1 cellular context compared by ENCODE assay signal in the genomic region with DNA sequence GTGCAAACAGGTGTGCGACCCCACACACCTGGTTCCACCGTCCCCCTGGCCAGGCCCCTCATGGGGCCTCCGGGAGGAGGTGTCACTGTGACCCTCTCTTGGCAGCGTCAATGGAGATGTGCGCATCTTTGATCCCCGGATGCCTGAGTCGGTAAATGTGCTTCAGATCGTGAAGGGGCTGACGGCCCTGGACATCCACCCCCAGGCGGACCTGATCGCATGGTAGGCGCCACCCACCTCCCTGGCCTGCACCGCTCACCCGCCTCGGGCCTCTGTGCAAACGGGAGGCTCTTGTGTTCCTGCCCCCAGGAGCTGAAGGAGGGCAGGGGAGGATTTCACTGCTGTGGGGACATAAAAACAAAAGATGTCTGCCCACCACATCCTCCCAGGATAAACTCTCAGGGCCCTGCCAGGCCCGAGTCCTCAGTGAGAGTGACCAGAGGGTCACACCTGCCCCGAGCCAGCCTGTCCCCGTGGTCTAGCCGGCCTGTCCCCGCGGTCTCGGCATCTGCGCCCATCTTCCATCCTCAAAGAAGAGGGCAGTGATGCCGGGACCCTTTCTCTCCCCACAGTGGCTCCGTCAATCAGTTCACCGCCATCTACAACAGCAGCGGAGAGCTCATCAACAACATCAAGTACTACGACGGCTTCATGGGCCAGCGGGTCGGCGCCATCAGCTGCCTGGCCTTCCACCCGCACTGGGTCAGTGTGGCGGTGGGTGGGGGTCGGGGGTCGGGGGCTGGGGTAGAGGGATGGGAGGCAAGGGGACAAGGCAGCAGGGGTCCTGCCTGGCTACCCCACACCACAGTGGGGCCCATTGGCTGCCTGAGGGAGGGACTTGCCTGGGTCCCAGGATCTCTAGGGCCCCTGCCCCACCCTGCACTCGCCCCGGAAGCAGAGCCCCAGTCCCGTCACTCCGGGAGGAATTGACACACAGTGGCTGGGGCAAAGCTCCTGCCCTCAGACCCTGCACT.
TF ChIP-seq lines count a peak whose summit lies in the region.

No MANE protein-coding gene starts in this region.

TF ChIP-seq in H1, 55 proteins besides CTCF, POLR2A, EP300 and RAD21:
- TF ChIP-seq GABPA (IDR thresholded peaks at IDR 0.05; ENCODE audit: borderline replicate concordance, insufficient read depth, low read length) (no peak), CBX8 (IDR thresholded peaks at IDR 0.05; ENCODE audit: borderline replicate concordance, low read depth, low read length) (no peak), EGR1 (IDR thresholded peaks at IDR 0.05; ENCODE audit: borderline replicate concordance, low read depth, low read length) (no peak), SUZ12 (IDR thresholded peaks at IDR 0.05; ENCODE audit: low read length) (no peak), ASH2L (IDR thresholded peaks at IDR 0.05; ENCODE audit: low read length) (no peak), ZNF274 (IDR thresholded peaks at IDR 0.05; ENCODE audit: borderline replicate concordance, extremely low read depth, low read length) (no peak), PHF8 (conservative IDR thresholded peaks at IDR 0.05; ENCODE audit: low read depth, low read length) (no peak), CHD2 (IDR thresholded peaks at IDR 0.05; ENCODE audit: low read length) (no peak)
- TF ChIP-seq, protein P1, sequence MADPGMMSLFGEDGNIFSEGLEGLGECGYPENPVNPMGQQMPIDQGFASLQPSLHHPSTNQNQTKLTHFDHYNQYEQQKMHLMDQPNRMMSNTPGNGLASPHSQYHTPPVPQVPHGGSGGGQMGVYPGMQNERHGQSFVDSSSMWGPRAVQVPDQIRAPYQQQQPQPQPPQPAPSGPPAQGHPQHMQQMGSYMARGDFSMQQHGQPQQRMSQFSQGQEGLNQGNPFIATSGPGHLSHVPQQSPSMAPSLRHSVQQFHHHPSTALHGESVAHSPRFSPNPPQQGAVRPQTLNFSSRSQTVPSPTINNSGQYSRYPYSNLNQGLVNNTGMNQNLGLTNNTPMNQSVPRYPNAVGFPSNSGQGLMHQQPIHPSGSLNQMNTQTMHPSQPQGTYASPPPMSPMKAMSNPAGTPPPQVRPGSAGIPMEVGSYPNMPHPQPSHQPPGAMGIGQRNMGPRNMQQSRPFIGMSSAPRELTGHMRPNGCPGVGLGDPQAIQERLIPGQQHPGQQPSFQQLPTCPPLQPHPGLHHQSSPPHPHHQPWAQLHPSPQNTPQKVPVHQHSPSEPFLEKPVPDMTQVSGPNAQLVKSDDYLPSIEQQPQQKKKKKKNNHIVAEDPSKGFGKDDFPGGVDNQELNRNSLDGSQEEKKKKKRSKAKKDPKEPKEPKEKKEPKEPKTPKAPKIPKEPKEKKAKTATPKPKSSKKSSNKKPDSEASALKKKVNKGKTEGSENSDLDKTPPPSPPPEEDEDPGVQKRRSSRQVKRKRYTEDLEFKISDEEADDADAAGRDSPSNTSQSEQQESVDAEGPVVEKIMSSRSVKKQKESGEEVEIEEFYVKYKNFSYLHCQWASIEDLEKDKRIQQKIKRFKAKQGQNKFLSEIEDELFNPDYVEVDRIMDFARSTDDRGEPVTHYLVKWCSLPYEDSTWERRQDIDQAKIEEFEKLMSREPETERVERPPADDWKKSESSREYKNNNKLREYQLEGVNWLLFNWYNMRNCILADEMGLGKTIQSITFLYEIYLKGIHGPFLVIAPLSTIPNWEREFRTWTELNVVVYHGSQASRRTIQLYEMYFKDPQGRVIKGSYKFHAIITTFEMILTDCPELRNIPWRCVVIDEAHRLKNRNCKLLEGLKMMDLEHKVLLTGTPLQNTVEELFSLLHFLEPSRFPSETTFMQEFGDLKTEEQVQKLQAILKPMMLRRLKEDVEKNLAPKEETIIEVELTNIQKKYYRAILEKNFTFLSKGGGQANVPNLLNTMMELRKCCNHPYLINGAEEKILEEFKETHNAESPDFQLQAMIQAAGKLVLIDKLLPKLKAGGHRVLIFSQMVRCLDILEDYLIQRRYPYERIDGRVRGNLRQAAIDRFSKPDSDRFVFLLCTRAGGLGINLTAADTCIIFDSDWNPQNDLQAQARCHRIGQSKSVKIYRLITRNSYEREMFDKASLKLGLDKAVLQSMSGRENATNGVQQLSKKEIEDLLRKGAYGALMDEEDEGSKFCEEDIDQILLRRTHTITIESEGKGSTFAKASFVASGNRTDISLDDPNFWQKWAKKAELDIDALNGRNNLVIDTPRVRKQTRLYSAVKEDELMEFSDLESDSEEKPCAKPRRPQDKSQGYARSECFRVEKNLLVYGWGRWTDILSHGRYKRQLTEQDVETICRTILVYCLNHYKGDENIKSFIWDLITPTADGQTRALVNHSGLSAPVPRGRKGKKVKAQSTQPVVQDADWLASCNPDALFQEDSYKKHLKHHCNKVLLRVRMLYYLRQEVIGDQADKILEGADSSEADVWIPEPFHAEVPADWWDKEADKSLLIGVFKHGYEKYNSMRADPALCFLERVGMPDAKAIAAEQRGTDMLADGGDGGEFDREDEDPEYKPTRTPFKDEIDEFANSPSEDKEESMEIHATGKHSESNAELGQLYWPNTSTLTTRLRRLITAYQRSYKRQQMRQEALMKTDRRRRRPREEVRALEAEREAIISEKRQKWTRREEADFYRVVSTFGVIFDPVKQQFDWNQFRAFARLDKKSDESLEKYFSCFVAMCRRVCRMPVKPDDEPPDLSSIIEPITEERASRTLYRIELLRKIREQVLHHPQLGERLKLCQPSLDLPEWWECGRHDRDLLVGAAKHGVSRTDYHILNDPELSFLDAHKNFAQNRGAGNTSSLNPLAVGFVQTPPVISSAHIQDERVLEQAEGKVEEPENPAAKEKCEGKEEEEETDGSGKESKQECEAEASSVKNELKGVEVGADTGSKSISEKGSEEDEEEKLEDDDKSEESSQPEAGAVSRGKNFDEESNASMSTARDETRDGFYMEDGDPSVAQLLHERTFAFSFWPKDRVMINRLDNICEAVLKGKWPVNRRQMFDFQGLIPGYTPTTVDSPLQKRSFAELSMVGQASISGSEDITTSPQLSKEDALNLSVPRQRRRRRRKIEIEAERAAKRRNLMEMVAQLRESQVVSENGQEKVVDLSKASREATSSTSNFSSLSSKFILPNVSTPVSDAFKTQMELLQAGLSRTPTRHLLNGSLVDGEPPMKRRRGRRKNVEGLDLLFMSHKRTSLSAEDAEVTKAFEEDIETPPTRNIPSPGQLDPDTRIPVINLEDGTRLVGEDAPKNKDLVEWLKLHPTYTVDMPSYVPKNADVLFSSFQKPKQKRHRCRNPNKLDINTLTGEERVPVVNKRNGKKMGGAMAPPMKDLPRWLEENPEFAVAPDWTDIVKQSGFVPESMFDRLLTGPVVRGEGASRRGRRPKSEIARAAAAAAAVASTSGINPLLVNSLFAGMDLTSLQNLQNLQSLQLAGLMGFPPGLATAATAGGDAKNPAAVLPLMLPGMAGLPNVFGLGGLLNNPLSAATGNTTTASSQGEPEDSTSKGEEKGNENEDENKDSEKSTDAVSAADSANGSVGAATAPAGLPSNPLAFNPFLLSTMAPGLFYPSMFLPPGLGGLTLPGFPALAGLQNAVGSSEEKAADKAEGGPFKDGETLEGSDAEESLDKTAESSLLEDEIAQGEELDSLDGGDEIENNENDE (IDR thresholded peaks at IDR 0.05; ENCODE audit: insufficient replicate concordance, low read length), result no peak
